11 cellular contexts compared by ENCODE assay signal in the genomic region with DNA sequence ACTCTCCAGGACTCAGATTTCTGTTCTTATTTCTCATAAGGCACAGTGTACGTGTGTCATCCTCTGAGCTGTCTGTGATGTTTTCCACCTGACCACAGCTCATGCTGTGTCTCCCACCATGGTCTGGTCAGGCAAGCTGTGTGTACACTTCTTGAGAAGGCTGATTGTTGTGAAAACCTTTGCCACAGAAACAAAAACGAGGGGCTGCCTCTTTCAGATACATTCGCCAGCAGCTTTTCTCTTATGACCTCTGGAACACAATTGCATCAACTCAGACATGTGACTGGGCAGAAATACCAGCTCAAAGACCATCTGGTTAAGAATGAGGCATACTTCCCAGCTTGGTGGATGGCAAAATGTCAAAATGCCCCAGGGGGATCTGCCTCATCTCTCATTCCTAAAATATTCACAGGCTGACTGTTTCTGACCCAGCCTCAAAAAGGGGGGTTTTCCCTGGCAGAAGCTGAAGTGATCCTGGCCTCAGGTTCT. TPM values are rescaled to one million over a fixed set of nuclear protein-coding genes. Genes with fewer than 3 reads are reported as not detected.
DNase-seq lines count a peak whose midpoint lies in the region; ATAC-seq, FAIRE-seq and TF ChIP-seq lines count a peak whose summit lies in the region.
"Had no signal": no experiment of that assay in that cellular context is flagged by ENCODE, and none has a peak within 500 bp of the region (broad histone marks: within the 10 kb centered on the region; RNA-seq: fewer than 3 reads in every experiment).

No MANE protein-coding gene starts in this region.

- H3K27me3 Mint-ChIP-seq in natural killer cell treated with Interleukin-12 subunit alpha and Interleukin-12 subunit beta and Interleukin-15 and Interleukin-18, amount 100 ng/mL, for 72 hours, result peaks cover 13 to 35% of the 10 kb centered on the region in 2 donors
- H3K27me3 Mint-ChIP-seq: progenitor cell of endocrine pancreas had no signal

- no peak for TF ChIP-seq RAD21 in HepG2 (CRISPR knock-in tag; IDR thresholded peaks at IDR 0.05)

- H4K20me1 ChIP-seq in HepG2 (ENCODE audit: insufficient read depth, low read length), result no peaks in the 10 kb centered on the region

- no peaks in the 10 kb centered on the region for H3K36me3 ChIP-seq in HepG2 (replicated peaks in 1 of 2; ENCODE audit: control insufficient read depth in 1 of 2, insufficient read depth in 2 of 2, low read length in 2 of 2)

- no peak overlapping the region for H3K4me3 Mint-ChIP-seq in natural killer cell treated with Interleukin-12 subunit alpha and Interleukin-12 subunit beta and Interleukin-15 and Interleukin-18, amount 100 ng/mL, for 72 hours

- intact Hi-C loops in HepG2 (cut with micrococcal nuclease; ENCODE audit: unreplicated experiment), result no loop called here

- H3K4me3 ChIP-seq in HepG2 (replicated peaks in 1 of 3; ENCODE audit: insufficient read depth in 1 of 3, low read depth in 2 of 3, low read length in 3 of 3), result peak overlapping the region in 1 of 3 experiments; percentile 19; a peak in 2 of 6 replicates

- peaks cover 18% of the 10 kb centered on the region for H3K4me1 ChIP-seq in HepG2 (ENCODE audit: insufficient read depth, low read length)

- CTCF ChIA-PET in HepG2 (lab: Yijun Ruan, JAX; ENCODE audit: low intra/inter-chr PET ratio, low total read pairs), result no interaction called here

- ATAC-seq in HG03439 (IDR thresholded peaks at IDR 0.05; ENCODE audit: unreplicated experiment) (peak; percentile 48), HepG2 (peak; percentile 83), GM19463 (IDR thresholded peaks at IDR 0.05; ENCODE audit: unreplicated experiment) (no peak), GM21825 (IDR thresholded peaks at IDR 0.05; ENCODE audit: unreplicated experiment) (no peak)
- no peak for ATAC-seq in natural killer cell treated with Interleukin-12 subunit alpha and Interleukin-12 subunit beta and Interleukin-15 and Interleukin-18, amount 100 ng/mL, for 72 hours

- in situ Hi-C loops in HepG2 (cut with HindIII; ENCODE audit: extremely low pct_ligation_motif_present, low pct_unique_long_range_greater_than_20kb), result no loop called here

- no peaks in the 10 kb centered on the region for H3K9me3 Mint-ChIP-seq in natural killer cell treated with Interleukin-12 subunit alpha and Interleukin-12 subunit beta and Interleukin-15 and Interleukin-18, amount 100 ng/mL, for 72 hours

- peaks cover 4% of the 10 kb centered on the region; the same call in 1 of the 2 replicates for H3K9me3 ChIP-seq in HepG2 (ENCODE audit: low read length)

- peak overlapping the region; percentile 76 for H2AFZ ChIP-seq in HepG2 (ENCODE audit: low read length)

- H3K9ac ChIP-seq in HepG2 (ENCODE audit: insufficient read depth, low read depth, low read length), result no peak overlapping the region; the same call in 1 of the 2 replicates

- BruUV-seq in HepG2 (replicated peaks; lab: Mats Ljungman, UMichigan), result no TSS peak

- no peaks in the 10 kb centered on the region for H3K4me1 Mint-ChIP-seq in natural killer cell treated with Interleukin-12 subunit alpha and Interleukin-12 subunit beta and Interleukin-15 and Interleukin-18, amount 100 ng/mL, for 72 hours (ENCODE audit: low read depth in 2 of 2)

- TF ChIP-seq EP300 in HepG2 (IDR thresholded peaks at IDR 0.05; ENCODE audit: low read depth in 2 of 2, low read length in 2 of 2) (0 out of 4 replicates have a peak, but pooled peaks of 1 of the 2 experiments have one; percentile 12), HepG2 (CRISPR knock-in tag; IDR thresholded peaks at IDR 0.05; ENCODE audit: borderline replicate concordance) (no peak)

- 5% methylated on average over 3 of the region's 3 CpGs for WGBS in HepG2 (ENCODE audit: low lambda C conversion rate)

- no peak overlapping the region for H3K27ac Mint-ChIP-seq in natural killer cell treated with Interleukin-12 subunit alpha and Interleukin-12 subunit beta and Interleukin-15 and Interleukin-18, amount 100 ng/mL, for 72 hours
- H3K27ac Mint-ChIP-seq: progenitor cell of endocrine pancreas had no signal

- peak; percentile 26 for FAIRE-seq in HepG2 (lab: Jason Lieb, UNC)
- no peak for FAIRE-seq in D721Med (lab: Jason Lieb, UNC)
- FAIRE-seq: endothelial cell of umbilical vein had no signal

- TF ChIP-seq POLR2A in HepG2 (IDR thresholded peaks at IDR 0.05; ENCODE audit: insufficient read depth in 1 of 2, low read depth in 2 of 2, low read length in 2 of 2), result no peak

- peak overlapping the region; percentile 71 for H3K4me2 ChIP-seq in HepG2 (ENCODE audit: low read depth, low read length)

- POLR2A ChIA-PET in HepG2 (lab: Yijun Ruan, JAX), result no interaction called here

- H3K79me2 ChIP-seq in HepG2 (ENCODE audit: insufficient read depth, low read length), result no peaks in the 10 kb centered on the region

- TF ChIP-seq CTCF in HepG2 (CRISPR knock-in tag; IDR thresholded peaks at IDR 0.05) (no peak), D721Med (IDR thresholded peaks at IDR 0.05; ENCODE audit: insufficient read depth, missing control alignments) (no peak)

- H3K27me3 ChIP-seq in HepG2 (ENCODE audit: control insufficient read depth in 1 of 2, insufficient read depth in 2 of 2, low read length in 2 of 2), result peaks cover 0 to 2% of the 10 kb centered on the region in 2 experiments; a peak in 2 of 5 replicates

- H3K36me3 Mint-ChIP-seq in natural killer cell treated with Interleukin-12 subunit alpha and Interleukin-12 subunit beta and Interleukin-15 and Interleukin-18, amount 100 ng/mL, for 72 hours, result no peaks in the 10 kb centered on the region

- no peak overlapping the region for H3K27ac ChIP-seq in HepG2 (ENCODE audit: extremely low read length, insufficient read depth, low read length)

- peak; percentile 93 for DNase-seq in AG08395 (ENCODE audit: low spot score)
- peak; percentile 91 for DNase-seq in astrocyte of the hippocampus (ENCODE audit: low read depth, low spot score)
- DNase-seq in HepG2 (ENCODE audit: low spot score), result peak; percentile 57
- DNase-seq in natural killer cell treated with Interleukin-12 subunit alpha and Interleukin-12 subunit beta and Interleukin-15 and Interleukin-18, amount 100 ng/mL, for 72 hours (ENCODE audit: low spot score), result no peak
- no peak for DNase-seq in D721Med (ENCODE audit: insufficient read length, low spot score)
- DNase-seq: activated CD8-positive, alpha-beta memory T cell treated with anti-CD3 and anti-CD28 coated beads, Interleukin-2, amount 50 U/mL, for 48 hours had no signal

TF ChIP-seq in HepG2, 621 proteins besides CTCF, POLR2A, EP300 and RAD21 (continues in another document):
- TF ChIP-seq LCORL (IDR thresholded peaks at IDR 0.05), result no peak
- peak; percentile 45; the same call in 1 of the 2 replicates for TF ChIP-seq LCORL (CRISPR knock-in tag; IDR thresholded peaks at IDR 0.05)
- peak; percentile 70 for TF ChIP-seq CEBPG (CRISPR knock-in tag; IDR thresholded peaks at IDR 0.05)
- TF ChIP-seq RFX1 (IDR thresholded peaks at IDR 0.05), result no peak
- TF ChIP-seq, protein P1, sequence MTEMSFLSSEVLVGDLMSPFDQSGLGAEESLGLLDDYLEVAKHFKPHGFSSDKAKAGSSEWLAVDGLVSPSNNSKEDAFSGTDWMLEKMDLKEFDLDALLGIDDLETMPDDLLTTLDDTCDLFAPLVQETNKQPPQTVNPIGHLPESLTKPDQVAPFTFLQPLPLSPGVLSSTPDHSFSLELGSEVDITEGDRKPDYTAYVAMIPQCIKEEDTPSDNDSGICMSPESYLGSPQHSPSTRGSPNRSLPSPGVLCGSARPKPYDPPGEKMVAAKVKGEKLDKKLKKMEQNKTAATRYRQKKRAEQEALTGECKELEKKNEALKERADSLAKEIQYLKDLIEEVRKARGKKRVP (CRISPR knock-in tag; IDR thresholded peaks at IDR 0.05), result peak in 1 of 2 experiments; percentile 77; a peak in 2 of 4 replicates
- peak; percentile 35 for TF ChIP-seq FOSL2 (CRISPR knock-in tag; IDR thresholded peaks at IDR 0.05)
- TF ChIP-seq, protein P2, sequence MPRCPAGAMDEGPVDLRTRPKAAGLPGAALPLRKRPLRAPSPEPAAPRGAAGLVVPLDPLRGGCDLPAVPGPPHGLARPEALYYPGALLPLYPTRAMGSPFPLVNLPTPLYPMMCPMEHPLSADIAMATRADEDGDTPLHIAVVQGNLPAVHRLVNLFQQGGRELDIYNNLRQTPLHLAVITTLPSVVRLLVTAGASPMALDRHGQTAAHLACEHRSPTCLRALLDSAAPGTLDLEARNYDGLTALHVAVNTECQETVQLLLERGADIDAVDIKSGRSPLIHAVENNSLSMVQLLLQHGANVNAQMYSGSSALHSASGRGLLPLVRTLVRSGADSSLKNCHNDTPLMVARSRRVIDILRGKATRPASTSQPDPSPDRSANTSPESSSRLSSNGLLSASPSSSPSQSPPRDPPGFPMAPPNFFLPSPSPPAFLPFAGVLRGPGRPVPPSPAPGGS (CRISPR knock-in tag; IDR thresholded peaks at IDR 0.05), result 0 out of 2 replicates have a peak, but pooled peaks have one; percentile 49
- peak; percentile 40; the same call in 1 of the 2 replicates for TF ChIP-seq SAP130 (CRISPR knock-in tag; IDR thresholded peaks at IDR 0.05; ENCODE audit: low read depth)
- TF ChIP-seq SNAPC2 (CRISPR knock-in tag; IDR thresholded peaks at IDR 0.05), result no peak

RNA-seq across cellular contexts. Expression of a gene that starts 46.1 kb away (rescaled TPM):
- total RNA-seq in HepG2 (2016; rRNA removed; fragmentation: Illumina TruSeq; extraction: Trizol), result 19.8 and 27.2 TPM in 2 replicates
- total RNA-seq in HepG2 (2016; cell fraction: cytosol; rRNA removed; fragmentation: Illumina TruSeq; extraction: Trizol; ENCODE audit: low read depth), result 5.6 and 7.3 TPM in 2 replicates
- 18.8 and 21.0 TPM in 2 replicates for total RNA-seq in HepG2 (2016; cell fraction: insoluble cytoplasmic fraction; rRNA removed; fragmentation: Illumina TruSeq; extraction: Trizol)
- total RNA-seq in HepG2 (2016; cell fraction: membrane; rRNA removed; fragmentation: Illumina TruSeq; extraction: Trizol), result 22.0 and 23.6 TPM in 2 replicates
- 38.9 and 41.1 TPM in 2 replicates for total RNA-seq in HepG2 (2016; cell fraction: nucleus; rRNA removed; fragmentation: Illumina TruSeq; extraction: Trizol)
- 15.4 and 16.0 TPM in 2 replicates for polyA plus RNA-seq in HepG2 (2011; rRNA removed)
- 5.6 and 9.7 TPM in 2 replicates for polyA plus RNA-seq in HepG2 (2011; cell fraction: cytosol; rRNA removed)
- 3.3 and 5.9 TPM in 2 replicates for polyA plus RNA-seq in HepG2 (2011; cell fraction: nucleus; rRNA removed)
- 88.6 and 121 TPM in 2 replicates for polyA plus RNA-seq in HepG2 (2012)
- polyA plus RNA-seq in HepG2 (2016; cell fraction: cytosol; fragmentation: Illumina TruSeq; extraction: Trizol; ENCODE audit: low read depth), result 16.7 and 17.1 TPM in 2 replicates
- 56.1 and 64.1 TPM in 2 replicates for polyA plus RNA-seq in HepG2 (2016; cell fraction: insoluble cytoplasmic fraction; fragmentation: Illumina TruSeq; extraction: Trizol; ENCODE audit: low read depth)
- polyA plus RNA-seq in HepG2 (2016; cell fraction: membrane; fragmentation: Illumina TruSeq; extraction: Trizol; ENCODE audit: low read depth), result 31.4 and 36.4 TPM in 2 replicates
- 142 and 152 TPM in 2 replicates for polyA plus RNA-seq in HepG2 (2016; cell fraction: nucleus; fragmentation: Illumina TruSeq; extraction: Trizol; ENCODE audit: insufficient read depth, low read depth)
- polyA minus RNA-seq in HepG2 (2011; rRNA and poly(A)+ RNA removed; ENCODE audit: low replicate concordance), result 2.3 TPM in 2 replicates
- polyA minus RNA-seq in HepG2 (2011; cell fraction: cytosol; rRNA and poly(A)+ RNA removed), result 9.8 and 11.8 TPM in 2 replicates
- polyA minus RNA-seq in HepG2 (2011; cell fraction: nucleus; rRNA and poly(A)+ RNA removed), result 6.7 and 10.9 TPM in 2 replicates
- 10 to 100 TPM; 29.4 to 32.2 TPM for total RNA-seq in natural killer cell treated with Interleukin-12 subunit alpha and Interleukin-12 subunit beta and Interleukin-15 and Interleukin-18, amount 100 ng/mL, for 72 hours

Comparison
In these comparisons a context has a peak if more than half of its experiments do, and no peak if none do; other contexts are left out.
1. DNase-seq: peak in AG08395 (single experiment), astrocyte of the hippocampus (single experiment) and HepG2 (single experiment); none in natural killer cell treated with Interleukin-12 subunit alpha and Interleukin-12 subunit beta and Interleukin-15 and Interleukin-18, amount 100 ng/mL, for 72 hours (single experiment) and D721Med (single experiment).
2. ATAC-seq: peak in HG03439 (single experiment) and HepG2 (single experiment); none in natural killer cell treated with Interleukin-12 subunit alpha and Interleukin-12 subunit beta and Interleukin-15 and Interleukin-18, amount 100 ng/mL, for 72 hours (0 of 2), GM19463 (single experiment) and GM21825 (single experiment).